In the genomic region with DNA sequence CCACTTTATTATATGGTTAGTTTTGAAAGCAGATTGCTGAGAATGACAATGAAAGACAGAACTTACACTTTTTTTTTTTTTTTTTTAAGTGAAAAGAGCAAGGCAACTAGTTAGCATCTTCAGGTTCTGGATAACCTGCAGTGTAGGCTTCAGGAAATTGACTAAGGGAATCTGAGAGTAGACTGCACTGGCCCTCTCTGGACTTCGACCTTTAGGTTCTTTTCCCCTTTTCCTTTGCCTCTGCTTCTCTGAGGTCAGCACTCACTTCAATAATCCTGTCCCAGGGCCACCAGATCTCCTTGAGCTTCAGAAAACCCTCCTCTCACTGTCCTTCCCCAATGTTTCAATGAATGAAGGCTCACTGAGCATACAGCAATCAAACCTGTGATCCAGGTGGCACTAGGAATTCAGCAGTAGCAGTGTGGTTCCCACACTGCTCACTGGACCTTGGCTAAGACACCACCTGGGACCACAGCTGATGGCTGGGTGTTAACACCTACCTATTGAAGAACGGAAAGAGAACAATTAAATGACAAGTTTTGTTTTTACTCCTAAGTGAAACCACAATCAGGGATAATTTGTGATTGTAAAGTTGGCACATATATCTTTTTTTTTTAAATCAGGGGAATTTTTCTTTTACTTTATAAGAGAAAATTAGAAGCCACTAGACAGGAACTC, we compare ENCODE assay signal across 9 cellular contexts.
DNase-seq lines count a peak whose midpoint lies in the region; ATAC-seq and TF ChIP-seq lines count a peak whose summit lies in the region.
"Had no signal": no experiment of that assay in that cellular context is flagged by ENCODE, and none has a peak within 500 bp of the region (broad histone marks: within the 10 kb centered on the region; RNA-seq: fewer than 3 reads in every experiment).

No MANE protein-coding gene starts in this region.

- peak overlapping the region; percentile 68 to 90 (median 84) for H3K27ac Mint-ChIP-seq in naive thymus-derived CD8-positive, alpha-beta T cell
- no peak overlapping the region for H3K27ac Mint-ChIP-seq in Calu3 (ENCODE audit: unreplicated experiment)

- H3K27me3 Mint-ChIP-seq in naive thymus-derived CD8-positive, alpha-beta T cell: no peaks in the 10 kb centered on the region
- no peaks in the 10 kb centered on the region for H3K27me3 Mint-ChIP-seq in Calu3 (ENCODE audit: unreplicated experiment)

- peak; percentile 65 to 68 for ATAC-seq in activated CD4-positive, CD25-positive, alpha-beta regulatory T cell treated with anti-CD3 and anti-CD28 coated beads, Interleukin-2, amount 50 U/mL, for 24 hours
- peak; percentile 80 for ATAC-seq in GM21576 (IDR thresholded peaks at IDR 0.05; ENCODE audit: unreplicated experiment)
- peak; percentile 83 for ATAC-seq in HG03460 (IDR thresholded peaks at IDR 0.05; ENCODE audit: unreplicated experiment)
- ATAC-seq in naive thymus-derived CD8-positive, alpha-beta T cell: peak; percentile 54 to 61

- H3K36me3 Mint-ChIP-seq in naive thymus-derived CD8-positive, alpha-beta T cell: no peaks in the 10 kb centered on the region
- H3K36me3 Mint-ChIP-seq in Calu3 (ENCODE audit: insufficient read depth, unreplicated experiment): no peaks in the 10 kb centered on the region

- peaks cover 35 to 58% (median 50%) of the 10 kb centered on the region in 4 donors for H3K4me1 Mint-ChIP-seq in naive thymus-derived CD8-positive, alpha-beta T cell
- H3K4me1 Mint-ChIP-seq in Calu3 (ENCODE audit: low read depth, unreplicated experiment): no peaks in the 10 kb centered on the region

- intact Hi-C loops in Calu3 (cut with micrococcal nuclease; ENCODE audit: unreplicated experiment): no loop called here
- intact Hi-C loops in posterior cingulate gyrus (cut with DNase I): no loop called here

- no peak for DNase-seq in activated CD4-positive, CD25-positive, alpha-beta regulatory T cell (lab: John Stamatoyannopoulos, UW)
- DNase-seq in naive thymus-derived CD8-positive, alpha-beta T cell: no peak
- DNase-seq in Calu3 (no peak), posterior cingulate gyrus (no peak), NCI-H2029 (lab: John Stamatoyannopoulos, UW) (no peak)
- DNase-seq: spleen had no signal

- CTCF ChIA-PET in Calu3 (lab: Charles Lee): interaction anchor here (0.6 kb wide), 2 partner anchors 15 to 1075 kb away, joined by 4 to 6 read pairs; no protein-coding TSS in a partner anchor

- POLR2A ChIA-PET in naive thymus-derived CD8-positive, alpha-beta T cell (lab: Charles Lee): interaction anchor here (0.6 to 2.7 kb wide), 4 partner anchors 23 to 86 kb away, joined by 3 to 10 read pairs (median 6); a partner anchor contains a TSS

- no TSS peak for BruUV-seq in Calu3 (replicated peaks; lab: Mats Ljungman, UMichigan)

- no peak for TF ChIP-seq CTCF in Calu3 (IDR thresholded peaks at IDR 0.05; ENCODE audit: unreplicated experiment)

- peaks cover 0 to 8% (median 0%) of the 10 kb centered on the region in 9 donors for H3K9me3 Mint-ChIP-seq in naive thymus-derived CD8-positive, alpha-beta T cell
- no peaks in the 10 kb centered on the region for H3K9me3 Mint-ChIP-seq in Calu3 (ENCODE audit: low read depth, unreplicated experiment)

- H3K4me3 Mint-ChIP-seq in naive thymus-derived CD8-positive, alpha-beta T cell: peak overlapping the region in 9 of 10 donors; percentile 9 to 81 (median 66)
- H3K4me3 Mint-ChIP-seq in Calu3 (ENCODE audit: low read depth, unreplicated experiment): no peak overlapping the region
